Comparison of ENCODE assay signal across 10 cellular contexts in the genomic region with DNA sequence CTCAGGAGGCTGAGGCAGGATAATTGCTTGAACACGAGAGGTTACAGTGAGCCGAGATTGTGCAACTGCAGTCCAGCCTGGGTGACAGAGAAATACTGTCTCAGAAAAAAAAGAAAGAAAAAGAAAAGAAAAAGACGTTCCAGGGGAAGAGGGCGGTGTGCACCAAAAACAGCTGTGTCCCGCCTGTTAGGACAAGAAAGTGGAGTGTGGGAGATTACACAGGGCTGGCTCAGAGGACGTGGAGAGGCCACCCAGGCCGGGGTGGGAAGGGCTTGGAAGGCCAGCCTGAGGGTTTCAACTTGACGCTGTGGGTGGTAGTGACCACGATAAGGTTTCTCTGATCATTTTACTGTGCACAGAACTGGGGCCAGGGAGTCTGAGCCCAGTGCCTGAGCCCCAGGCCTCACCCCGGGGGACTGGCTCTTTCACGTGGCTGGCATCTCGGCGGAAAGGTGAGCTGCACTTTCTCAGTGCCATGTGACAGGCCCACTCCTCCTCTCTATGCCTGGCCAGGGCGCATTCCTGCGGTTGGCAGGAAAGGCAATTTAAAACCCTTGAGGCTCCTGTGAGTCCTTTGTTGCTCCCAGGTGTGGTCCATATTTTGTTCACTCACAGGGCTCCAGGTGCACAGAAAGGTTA. TPM values are rescaled to one million over a fixed set of nuclear protein-coding genes. Genes with fewer than 3 reads are reported as not detected.
DNase-seq lines count a peak whose midpoint lies in the region; ATAC-seq, FAIRE-seq and TF ChIP-seq lines count a peak whose summit lies in the region.
"Had no signal": no experiment of that assay in that cellular context is flagged by ENCODE, and none has a peak within 500 bp of the region (broad histone marks: within the 10 kb centered on the region; RNA-seq: fewer than 3 reads in every experiment).

No MANE protein-coding gene starts in this region.

- H3K36me3 ChIP-seq in pancreas: peaks cover 0 to 6% (median 0%) of the 10 kb centered on the region in 3 donors

- FAIRE-seq in pancreas (lab: Jason Lieb, UNC): no peak

- H3K9me3 Mint-ChIP-seq in activated CD8-positive, alpha-beta memory T cell treated with anti-CD3 and anti-CD28 coated beads, Interleukin-2, amount 10 ng/mL, durations not matched to agents 7 days and 5 days (ENCODE audit: low read depth): no peaks in the 10 kb centered on the region

- no peak for TF ChIP-seq CTCF in pancreas (IDR thresholded peaks at IDR 0.05)

- peaks cover 5% of the 10 kb centered on the region for H3K36me3 Mint-ChIP-seq in activated CD8-positive, alpha-beta memory T cell treated with anti-CD3 and anti-CD28 coated beads, Interleukin-2, amount 10 ng/mL, durations not matched to agents 7 days and 5 days

- no peak overlapping the region for H3K27ac Mint-ChIP-seq in activated CD8-positive, alpha-beta memory T cell treated with anti-CD3 and anti-CD28 coated beads, Interleukin-2, amount 10 ng/mL, durations not matched to agents 7 days and 5 days

- H3K4me3 Mint-ChIP-seq in activated CD8-positive, alpha-beta memory T cell treated with anti-CD3 and anti-CD28 coated beads, Interleukin-2, amount 10 ng/mL, durations not matched to agents 7 days and 5 days: no peak overlapping the region

- peak; percentile 96 for DNase-seq in DMS79 treated with DMSO at 0.1 percent for 48 hours (lab: John Stamatoyannopoulos, UW)
- DNase-seq in NCI-H2196 treated with DMSO at 0.1 percent for 48 hours (lab: John Stamatoyannopoulos, UW; ENCODE audit: unreplicated experiment): peak; percentile 78
- DNase-seq in fibroblast of peridontal ligament (ENCODE audit: extremely low read depth): peak; percentile 41
- DNase-seq in pancreas: peak in 1 of 6 donors; percentile 38
- DNase-seq in globus pallidus (ENCODE audit: low spot score): no peak
- no peak for DNase-seq in activated CD8-positive, alpha-beta memory T cell treated with anti-CD3 and anti-CD28 coated beads, Interleukin-2, amount 10 ng/mL, durations not matched to agents 7 days and 5 days
- no peak for DNase-seq in A172 (ENCODE audit: low spot score)
- DNase-seq: hypothalamus, NCI-H146 had no signal

- CTCF ChIA-PET in activated CD8-positive, alpha-beta memory T cell treated with anti-CD3 and anti-CD28 coated beads, Interleukin-2, amount 10 ng/mL, durations not matched to agents 7 days and 5 days (lab: Charles Lee): no interaction called here

- no peaks in the 10 kb centered on the region for H3K27me3 Mint-ChIP-seq in activated CD8-positive, alpha-beta memory T cell treated with anti-CD3 and anti-CD28 coated beads, Interleukin-2, amount 10 ng/mL, durations not matched to agents 7 days and 5 days

- peak overlapping the region in 2 of 4 donors; percentile 28 to 60 for H3K27ac ChIP-seq in pancreas

- H3K4me3 ChIP-seq in pancreas: no peak overlapping the region

- intact Hi-C loops in pancreas (cut with DNase I): no loop called here

- H3K9me3 ChIP-seq in pancreas: no peaks in the 10 kb centered on the region

- H3K4me1 ChIP-seq in pancreas: no peaks in the 10 kb centered on the region

- ATAC-seq in pancreas (peak; percentile 53 to 77 (median 54)), GM21381 (IDR thresholded peaks at IDR 0.05; ENCODE audit: unreplicated experiment) (no peak)
- ATAC-seq in activated CD8-positive, alpha-beta memory T cell treated with anti-CD3 and anti-CD28 coated beads, Interleukin-2, amount 10 ng/mL, durations not matched to agents 7 days and 5 days: no peak

- WGBS in pancreas, 2 donors: 66 to 69% methylated on average over 15 of the region's 15 CpGs

- no peaks in the 10 kb centered on the region for H3K27me3 ChIP-seq in pancreas

- peaks cover 3% of the 10 kb centered on the region for H3K4me1 Mint-ChIP-seq in activated CD8-positive, alpha-beta memory T cell treated with anti-CD3 and anti-CD28 coated beads, Interleukin-2, amount 10 ng/mL, durations not matched to agents 7 days and 5 days

RNA-seq across cellular contexts. Expression of gene RHBDD2, which starts 13.9 kb away (rescaled TPM):
- total RNA-seq in pancreas: 10 to 100 TPM; 21.6 to 32.0 (median 25.1) TPM
- polyA plus RNA-seq in pancreas: 100 to 1,000 TPM in 1 of 2 donors, 10 to 100 TPM in 1; 64.5 to 106 TPM
- total RNA-seq in activated CD8-positive, alpha-beta memory T cell treated with anti-CD3 and anti-CD28 coated beads, Interleukin-2, amount 10 ng/mL, durations not matched to agents 7 days and 5 days: 10 to 100 TPM; 25.4 to 48.0 TPM
- 57.2 and 79.5 TPM in 2 replicates for total RNA-seq in A172 (2014; rRNA removed; shearing (Covaris generic))

RNA-seq across cellular contexts. Expression of gene POR, which starts 22.2 kb away (rescaled TPM):
- 10 to 100 TPM; 29.7 to 71.6 (median 41.7) TPM for total RNA-seq in pancreas
- 10 to 100 TPM; 84.2 to 99.0 TPM for polyA plus RNA-seq in pancreas
- total RNA-seq in activated CD8-positive, alpha-beta memory T cell treated with anti-CD3 and anti-CD28 coated beads, Interleukin-2, amount 10 ng/mL, durations not matched to agents 7 days and 5 days: 10 to 100 TPM; 52.0 to 57.6 TPM
- 70.9 and 72.6 TPM in 2 replicates for total RNA-seq in A172 (2014; rRNA removed; shearing (Covaris generic))

Comparison
In these comparisons a context has a peak if more than half of its experiments do, and no peak if none do; other contexts are left out.
1. DNase-seq: peak in DMS79 treated with DMSO at 0.1 percent for 48 hours (single experiment), NCI-H2196 treated with DMSO at 0.1 percent for 48 hours (single experiment) and fibroblast of peridontal ligament (single experiment); none in globus pallidus (single experiment), activated CD8-positive, alpha-beta memory T cell treated with anti-CD3 and anti-CD28 coated beads, Interleukin-2, amount 10 ng/mL, durations not matched to agents 7 days and 5 days (single experiment) and A172 (single experiment).
2. ATAC-seq: peak in pancreas (4 of 4); none in activated CD8-positive, alpha-beta memory T cell treated with anti-CD3 and anti-CD28 coated beads, Interleukin-2, amount 10 ng/mL, durations not matched to agents 7 days and 5 days (single experiment) and GM21381 (single experiment).